Comparison of ENCODE assay signal across 13 cellular contexts in genomic region chr17:55432358-55433028, GRCh38. TPM values are rescaled to one million over a fixed set of nuclear protein-coding genes. Genes with fewer than 3 reads are reported as not detected.
DNase-seq lines count a peak whose midpoint lies in the region; ATAC-seq and TF ChIP-seq lines count a peak whose summit lies in the region.
"Had no signal": no experiment of that assay in that cellular context is flagged by ENCODE, and none has a peak within 500 bp of the region (broad histone marks: within the 10 kb centered on the region; RNA-seq: fewer than 3 reads in every experiment).

No MANE protein-coding gene starts in this region.

- H3K27me3 ChIP-seq in PC-9 (ENCODE audit: insufficient read depth, low read depth): no peaks in the 10 kb centered on the region
- H3K27me3 ChIP-seq in smooth muscle cell (ENCODE audit: low read depth): no peaks in the 10 kb centered on the region
- no peaks in the 10 kb centered on the region for H3K27me3 ChIP-seq in esophagus muscularis mucosa
- H3K27me3 ChIP-seq in adrenal gland: no peaks in the 10 kb centered on the region

- ATAC-seq in activated CD4-positive, alpha-beta T cell treated with anti-CD3 and anti-CD28 coated beads for 36 hours: peak; percentile 36
- ATAC-seq: stimulated activated effector memory CD8-positive, alpha-beta T cell treated with anti-CD3 and anti-CD28 coated beads, Interleukin-12 subunit alpha, Interleukin-12 subunit beta, amount 100 ng/mL, for 72 hours had no signal

- H4K20me1 ChIP-seq in PC-9 (ENCODE audit: insufficient read depth) (no peaks in the 10 kb centered on the region), smooth muscle cell (ENCODE audit: low read depth) (no peaks in the 10 kb centered on the region)

- H3K36me3 Mint-ChIP-seq in activated CD4-positive, alpha-beta T cell treated with anti-CD3 and anti-CD28 coated beads for 36 hours (ENCODE audit: low read depth): no peaks in the 10 kb centered on the region
- H3K36me3 Mint-ChIP-seq: IgD-negative memory B cell; immature natural killer cell; naive thymus-derived CD8-positive, alpha-beta T cell; stimulated activated effector memory CD8-positive, alpha-beta T cell treated with anti-CD3 and anti-CD28 coated beads, Interleukin-12 subunit alpha, Interleukin-12 subunit beta, amount 100 ng/mL, for 72 hours had no signal

- H2AFZ ChIP-seq in PC-9 (no peak overlapping the region), smooth muscle cell (ENCODE audit: low read depth) (no peak overlapping the region)

- H3K9ac ChIP-seq in smooth muscle cell (ENCODE audit: low read depth): no peak overlapping the region

- H3K4me3 ChIP-seq in PC-9 (no peak overlapping the region), epithelial cell of esophagus (ENCODE audit: low read length) (no peak overlapping the region), smooth muscle cell (no peak overlapping the region), esophagus muscularis mucosa (no peak overlapping the region), adrenal gland (no peak overlapping the region)

- H3K4me1 ChIP-seq in PC-9 (replicated peaks; ENCODE audit: insufficient read depth) (peaks cover 62% of the 10 kb centered on the region), smooth muscle cell (ENCODE audit: low read depth) (peaks cover 15% of the 10 kb centered on the region), esophagus muscularis mucosa (peaks cover 6 to 43% (median 36%) of the 10 kb centered on the region in 4 donors), adrenal gland (replicated peaks in 1 of 2) (peaks cover 0 to 12% of the 10 kb centered on the region in 2 donors)

- TF ChIP-seq EP300 in esophagus muscularis mucosa (IDR thresholded peaks at IDR 0.05): no peak

- intact Hi-C loops in activated CD4-positive, alpha-beta T cell treated with anti-CD3 and anti-CD28 coated beads for 36 hours (cut with DNase I, micrococcal nuclease): no loop called here
- intact Hi-C loops in PC-9 (cut with micrococcal nuclease; ENCODE audit: unreplicated experiment) (loop anchor here (1.0 to 2.0 kb wide), 5 partner anchors 10 to 1266 kb away; no protein-coding TSS in a partner anchor), esophagus muscularis mucosa (cut with DNase I) (no loop called here), adrenal gland (cut with DNase I) (no loop called here)

- BruUV-seq in PC-9 (replicated peaks; lab: Mats Ljungman, UMichigan): no TSS peak

- no peak overlapping the region for H3K4me3 Mint-ChIP-seq in activated CD4-positive, alpha-beta T cell treated with anti-CD3 and anti-CD28 coated beads for 36 hours
- H3K4me3 Mint-ChIP-seq: IgD-negative memory B cell; immature natural killer cell; stimulated activated effector memory CD8-positive, alpha-beta T cell treated with anti-CD3 and anti-CD28 coated beads, Interleukin-12 subunit alpha, Interleukin-12 subunit beta, amount 100 ng/mL, for 72 hours had no signal

- H3K27ac Mint-ChIP-seq in activated CD4-positive, alpha-beta T cell treated with anti-CD3 and anti-CD28 coated beads for 36 hours: peak overlapping the region; percentile 27
- H3K27ac Mint-ChIP-seq: IgD-negative memory B cell; immature natural killer cell; stimulated activated effector memory CD8-positive, alpha-beta T cell treated with anti-CD3 and anti-CD28 coated beads, Interleukin-12 subunit alpha, Interleukin-12 subunit beta, amount 100 ng/mL, for 72 hours had no signal

- H3K9me3 ChIP-seq in PC-9 (ENCODE audit: insufficient read depth, low read depth): no peaks in the 10 kb centered on the region
- no peaks in the 10 kb centered on the region for H3K9me3 ChIP-seq in smooth muscle cell (replicated peaks; ENCODE audit: low read depth)
- H3K9me3 ChIP-seq in esophagus muscularis mucosa: no peaks in the 10 kb centered on the region
- no peaks in the 10 kb centered on the region for H3K9me3 ChIP-seq in adrenal gland (replicated peaks in 1 of 3)

- peaks cover 12% of the 10 kb centered on the region for H3K27me3 Mint-ChIP-seq in activated CD4-positive, alpha-beta T cell treated with anti-CD3 and anti-CD28 coated beads for 36 hours

- H3K27ac ChIP-seq in PC-9 (peak overlapping the region; percentile 97), smooth muscle cell (ENCODE audit: low read depth) (peak overlapping the region; percentile 86), esophagus muscularis mucosa (replicated peaks in 1 of 4) (peak overlapping the region in 2 of 4 donors; percentile 58 to 70), adrenal gland (no peak overlapping the region)

- WGBS in smooth muscle cell (ENCODE audit: low lambda C conversion rate): 81% methylated on average over 4 of the region's 4 CpGs
- 84% methylated on average over 4 of the region's 4 CpGs for WGBS in esophagus muscularis mucosa
- WGBS in adrenal gland, 4 donors: 83 to 95% (median 87%) methylated on average over 4 of the region's 4 CpGs

- H3K9me3 Mint-ChIP-seq in activated CD4-positive, alpha-beta T cell treated with anti-CD3 and anti-CD28 coated beads for 36 hours (ENCODE audit: low read depth): no peaks in the 10 kb centered on the region
- H3K9me3 Mint-ChIP-seq: IgD-negative memory B cell; immature natural killer cell; naive thymus-derived CD8-positive, alpha-beta T cell; stimulated activated effector memory CD8-positive, alpha-beta T cell treated with anti-CD3 and anti-CD28 coated beads, Interleukin-12 subunit alpha, Interleukin-12 subunit beta, amount 100 ng/mL, for 72 hours had no signal

- H3K79me2 ChIP-seq in PC-9 (ENCODE audit: low read depth) (no peaks in the 10 kb centered on the region), smooth muscle cell (ENCODE audit: low read depth) (no peaks in the 10 kb centered on the region)

- POLR2A ChIA-PET in activated CD4-positive, alpha-beta T cell treated with anti-CD3 and anti-CD28 coated beads for 36 hours (lab: Charles Lee): interaction anchor here (0.6 kb wide), 1 partner anchor 194 kb away, joined by 3 read pairs; no protein-coding TSS in a partner anchor
- POLR2A ChIA-PET in PC-9 (lab: Charles Lee; ENCODE audit: unreplicated experiment): interaction anchor here (0.6 kb wide), 2 partner anchors 51 to 58 kb away, joined by 3 to 5 read pairs; no protein-coding TSS in a partner anchor

- TF ChIP-seq CTCF in PC-9 (conservative IDR thresholded peaks at IDR 0.05) (no peak), epithelial cell of esophagus (IDR thresholded peaks at IDR 0.05; ENCODE audit: insufficient read depth, low read depth, low read length, missing control alignments) (no peak), smooth muscle cell (IDR thresholded peaks at IDR 0.05; ENCODE audit: borderline replicate concordance, insufficient read depth, poor library complexity, severe bottlenecking) (no peak), esophagus muscularis mucosa (IDR thresholded peaks at IDR 0.05) (no peak), adrenal gland (IDR thresholded peaks at IDR 0.05) (no peak)

- H3K4me1 Mint-ChIP-seq in activated CD4-positive, alpha-beta T cell treated with anti-CD3 and anti-CD28 coated beads for 36 hours: peaks cover 43% of the 10 kb centered on the region
- H3K4me1 Mint-ChIP-seq: immature natural killer cell had no signal

- H3K9me2 ChIP-seq in PC-9 (ENCODE audit: insufficient read depth): no peaks in the 10 kb centered on the region

- TF ChIP-seq POLR2A in esophagus muscularis mucosa (IDR thresholded peaks at IDR 0.05; ENCODE audit: low read depth) (no peak), adrenal gland (IDR thresholded peaks at IDR 0.05) (no peak)

- no peaks in the 10 kb centered on the region for H3K36me3 ChIP-seq in PC-9 (ENCODE audit: low read depth)
- H3K36me3 ChIP-seq in smooth muscle cell (ENCODE audit: low read depth): no peaks in the 10 kb centered on the region
- no peaks in the 10 kb centered on the region for H3K36me3 ChIP-seq in esophagus muscularis mucosa
- no peaks in the 10 kb centered on the region for H3K36me3 ChIP-seq in adrenal gland (replicated peaks in 1 of 2)

- DNase-seq in activated CD4-positive, alpha-beta T cell treated with anti-CD3 and anti-CD28 coated beads for 36 hours: no peak
- DNase-seq in activated CD4-positive, alpha-beta T cell treated with anti-CD3 and anti-CD28 coated beads, Interleukin-2, amount 50 U/mL, for 4 hours: no peak
- DNase-seq in PC-9: peak in 1 of 2 experiments; percentile 71
- peak; percentile 29 for DNase-seq in epithelial cell of esophagus (ENCODE audit: low read depth)
- no peak for DNase-seq in smooth muscle cell (lab: John Stamatoyannopoulos, UW; ENCODE audit: unreplicated experiment)
- no peak for DNase-seq in cerebellar cortex (ENCODE audit: low spot score)
- no peak for DNase-seq in esophagus muscularis mucosa (ENCODE audit: extremely low spot score)
- DNase-seq in adrenal gland: no peak
- DNase-seq: immature natural killer cell; naive thymus-derived CD8-positive, alpha-beta T cell; NCI-H2171 had no signal

- H3K4me2 ChIP-seq in PC-9: peak overlapping the region; percentile 53
- peak overlapping the region; percentile 66 for H3K4me2 ChIP-seq in smooth muscle cell

- CTCF ChIA-PET in activated CD4-positive, alpha-beta T cell treated with anti-CD3 and anti-CD28 coated beads for 36 hours (lab: Charles Lee): interaction anchor here (1.1 to 2.0 kb wide), 4 partner anchors 9 to 82 kb away, joined by 3 to 5 read pairs (median 4); no protein-coding TSS in a partner anchor
- CTCF ChIA-PET in PC-9 (lab: Charles Lee): no interaction called here

- peaks cover 49% of the 10 kb centered on the region for H3F3A ChIP-seq in PC-9 (ENCODE audit: insufficient read depth, low read depth)
- peaks cover 8% of the 10 kb centered on the region for H3F3A ChIP-seq in smooth muscle cell (ENCODE audit: low read depth)

RNA-seq across cellular contexts. Expression of gene MMD, which starts 10.9 kb away (rescaled TPM):
- total RNA-seq in activated CD4-positive, alpha-beta T cell treated with anti-CD3 and anti-CD28 coated beads for 36 hours: 10 to 100 TPM; 17.4 to 19.6 TPM
- total RNA-seq in PC-9 (2021): 7.2 and 9.9 TPM in 2 replicates
- total RNA-seq in smooth muscle cell: 18.0 and 31.3 TPM in 2 replicates
- 14.3 and 19.6 TPM in 2 replicates for polyA plus RNA-seq in smooth muscle cell
- total RNA-seq in esophagus muscularis mucosa: 10 to 100 TPM; 28.5 to 43.9 (median 32.4) TPM
- total RNA-seq in adrenal gland: 10 to 100 TPM in 6 of 8 donors, 1 to 10 TPM in 2; 6.2 to 27.6 (median 16.6) TPM
- 10 to 100 TPM; 10.1 to 17.0 (median 12.9) TPM for polyA plus RNA-seq in adrenal gland

Comparison
In these comparisons a context has a peak if more than half of its experiments do, and no peak if none do; other contexts are left out.
1. H3K27ac ChIP-seq: peak in PC-9 (single experiment) and smooth muscle cell (single experiment); none in adrenal gland (0 of 5).